In genomic region chr9:125218621-125219020, GRCh38 we compare ENCODE assay signal across 24 cellular contexts.
"Had no signal": no experiment of that assay in that cellular context is flagged by ENCODE, and none has a peak within 500 bp of the region (broad histone marks: within the 10 kb centered on the region; RNA-seq: fewer than 3 reads in every experiment).

No MANE protein-coding gene starts in this region.

- H3K36me3 Mint-ChIP-seq: natural killer cell treated with Interleukin-12 subunit alpha and Interleukin-12 subunit beta and Interleukin-15 and Interleukin-18, amount 100 ng/mL, for 72 hours had no signal

- H3K4me1 Mint-ChIP-seq: naive B cell; stimulated activated memory B cell treated with anti-CD40 and anti-IgM and Interleukin-4, amounts not matched to agents 10 μg/mL and 1 μg/mL and 100 μg/mL, for 72 hours; stimulated activated naive CD8-positive, alpha-beta T cell treated with anti-CD3 and anti-CD28 coated beads, Interleukin-15, amount 100 ng/mL, for 72 hours had no signal

- H3K4me3 Mint-ChIP-seq: naive B cell; naive thymus-derived CD8-positive, alpha-beta T cell; natural killer cell treated with Interleukin-12 subunit alpha and Interleukin-12 subunit beta and Interleukin-15 and Interleukin-18, amount 100 ng/mL, for 72 hours; stimulated activated memory B cell treated with anti-CD40 and anti-IgM and Interleukin-4, amounts not matched to agents 10 μg/mL and 1 μg/mL and 100 μg/mL, for 72 hours; stimulated activated naive CD8-positive, alpha-beta T cell treated with anti-CD3 and anti-CD28 coated beads, Interleukin-15, amount 100 ng/mL, for 72 hours; type B pancreatic cell had no signal

- H3K9me3 Mint-ChIP-seq: naive B cell; naive thymus-derived CD8-positive, alpha-beta T cell; natural killer cell treated with Interleukin-12 subunit alpha and Interleukin-12 subunit beta and Interleukin-15 and Interleukin-18, amount 100 ng/mL, for 72 hours; stimulated activated memory B cell treated with anti-CD40 and anti-IgM and Interleukin-4, amounts not matched to agents 10 μg/mL and 1 μg/mL and 100 μg/mL, for 72 hours; stimulated activated naive CD8-positive, alpha-beta T cell treated with anti-CD3 and anti-CD28 coated beads, Interleukin-15, amount 100 ng/mL, for 72 hours; type B pancreatic cell had no signal

- ATAC-seq: naive thymus-derived CD8-positive, alpha-beta T cell; natural killer cell treated with Interleukin-12 subunit alpha and Interleukin-12 subunit beta and Interleukin-15 and Interleukin-18, amount 100 ng/mL, for 72 hours; pancreas; right cardiac atrium; right lobe of liver; stimulated activated memory B cell treated with anti-CD40 and anti-IgM and Interleukin-4, amounts not matched to agents 10 μg/mL and 1 μg/mL and 100 μg/mL, for 72 hours; stimulated activated naive CD8-positive, alpha-beta T cell treated with anti-CD3 and anti-CD28 coated beads, Interleukin-15, amount 100 ng/mL, for 72 hours; stimulated activated naive CD8-positive, alpha-beta T cell treated with anti-CD3 and anti-CD28 coated beads, Interleukin-15, Interleukin-2, amounts not matched to agents 100 U/mL and 50 U/mL, for 24 hours; upper lobe of right lung had no signal

- H3K27me3 Mint-ChIP-seq: naive B cell; naive thymus-derived CD8-positive, alpha-beta T cell; natural killer cell treated with Interleukin-12 subunit alpha and Interleukin-12 subunit beta and Interleukin-15 and Interleukin-18, amount 100 ng/mL, for 72 hours; stimulated activated memory B cell treated with anti-CD40 and anti-IgM and Interleukin-4, amounts not matched to agents 10 μg/mL and 1 μg/mL and 100 μg/mL, for 72 hours; stimulated activated naive CD8-positive, alpha-beta T cell treated with anti-CD3 and anti-CD28 coated beads, Interleukin-15, amount 100 ng/mL, for 72 hours; type B pancreatic cell had no signal

- DNase-seq: naive B cell; naive thymus-derived CD8-positive, alpha-beta T cell; nucleus accumbens; pancreas; right cardiac atrium; right lobe of liver; spleen; stimulated activated CD4-positive, alpha-beta T cell treated with anti-CD3 and anti-CD28 coated beads, Interleukin-12 subunit alpha, Interleukin-12 subunit beta, amount 100 ng/mL, for 4 hours; stimulated activated CD4-positive, alpha-beta T cell treated with anti-CD3 and anti-CD28 coated beads, Interleukin-1b, Interleukin-23, amount 100 ng/mL, for 48 hours; stimulated activated CD4-positive, alpha-beta T cell treated with anti-CD3 and anti-CD28 coated beads, Interleukin-4, amount 100 ng/mL, for 1 hour; stimulated activated CD4-positive, alpha-beta T cell treated with anti-CD3 and anti-CD28 coated beads, Interleukin-4, amount 100 ng/mL, for 4 hours; stimulated activated CD8-positive, alpha-beta memory T cell treated with anti-CD3 and anti-CD28 coated beads, Interleukin-4, amount 100 ng/mL, for 48 hours; stimulated activated naive CD4-positive, alpha-beta T cell; stimulated activated naive CD8-positive, alpha-beta T cell treated with anti-CD3 and anti-CD28 coated beads, Interleukin-15, amount 100 ng/mL, for 72 hours; stimulated activated naive CD8-positive, alpha-beta T cell treated with anti-CD3 and anti-CD28 coated beads, Interleukin-15, Interleukin-2, amounts not matched to agents 100 U/mL and 50 U/mL, for 24 hours; substantia nigra; testis; tibial artery; transverse colon; uterus had no signal

- H3K27ac Mint-ChIP-seq: naive B cell; natural killer cell treated with Interleukin-12 subunit alpha and Interleukin-12 subunit beta and Interleukin-15 and Interleukin-18, amount 100 ng/mL, for 72 hours; stimulated activated memory B cell treated with anti-CD40 and anti-IgM and Interleukin-4, amounts not matched to agents 10 μg/mL and 1 μg/mL and 100 μg/mL, for 72 hours; stimulated activated naive CD8-positive, alpha-beta T cell treated with anti-CD3 and anti-CD28 coated beads, Interleukin-15, amount 100 ng/mL, for 72 hours; type B pancreatic cell had no signal
